14 cellular contexts compared by ENCODE assay signal in genomic region chr3:114649331-114649730, GRCh38.
A peak's percentile ranks its signal among the peaks of the same experiment; 100 is the strongest.
DNase-seq lines count a peak whose midpoint lies in the region; ATAC-seq, FAIRE-seq and TF ChIP-seq lines count a peak whose summit lies in the region.
"Had no signal": no experiment of that assay in that cellular context is flagged by ENCODE, and none has a peak within 500 bp of the region (broad histone marks: within the 10 kb centered on the region; RNA-seq: fewer than 3 reads in every experiment).

No MANE protein-coding gene starts in this region.

- H3K4me3 Mint-ChIP-seq in astrocyte (ENCODE audit: unreplicated experiment) (no peak overlapping the region), endothelial cell (ENCODE audit: unreplicated experiment) (no peak overlapping the region)
- H3K4me3 Mint-ChIP-seq: activated CD4-positive, alpha-beta memory T cell treated with anti-CD3 and anti-CD28 coated beads for 36 hours; CD8-positive, alpha-beta memory T cell; T-cell had no signal

- H3K9me3 Mint-ChIP-seq in astrocyte (ENCODE audit: unreplicated experiment) (no peaks in the 10 kb centered on the region), endothelial cell (ENCODE audit: unreplicated experiment) (no peaks in the 10 kb centered on the region)
- H3K9me3 Mint-ChIP-seq: activated CD4-positive, alpha-beta memory T cell treated with anti-CD3 and anti-CD28 coated beads for 36 hours; CD8-positive, alpha-beta memory T cell had no signal

- H3K4me3 ChIP-seq in astrocyte (ENCODE audit: insufficient read depth, low read depth, low read length) (no peak overlapping the region), left lung (no peak overlapping the region), upper lobe of left lung (no peak overlapping the region), vagina (no peak overlapping the region)

- peak overlapping the region; percentile 55 for H3K27ac ChIP-seq in astrocyte (ENCODE audit: low read depth, low read length)
- H3K27ac ChIP-seq in left lung: no peak overlapping the region
- no peak overlapping the region for H3K27ac ChIP-seq in upper lobe of left lung
- H3K27ac ChIP-seq in vagina: no peak overlapping the region

- ATAC-seq in left lung (peak; percentile 52), upper lobe of left lung (ENCODE audit: low FRiP score in 2 of 2) (no peak)
- ATAC-seq: T-cell had no signal

- H3K27ac Mint-ChIP-seq in astrocyte (ENCODE audit: unreplicated experiment) (peak overlapping the region; percentile 87), endothelial cell (ENCODE audit: unreplicated experiment) (no peak overlapping the region)
- H3K27ac Mint-ChIP-seq: activated CD4-positive, alpha-beta memory T cell treated with anti-CD3 and anti-CD28 coated beads for 36 hours; CD8-positive, alpha-beta memory T cell; T-cell had no signal

- no peaks in the 10 kb centered on the region for H3K36me3 Mint-ChIP-seq in astrocyte (ENCODE audit: low read depth, unreplicated experiment)
- H3K36me3 Mint-ChIP-seq in endothelial cell (ENCODE audit: low read depth, unreplicated experiment): no peaks in the 10 kb centered on the region
- H3K36me3 Mint-ChIP-seq: activated CD4-positive, alpha-beta memory T cell treated with anti-CD3 and anti-CD28 coated beads for 36 hours had no signal

- no peaks in the 10 kb centered on the region for H4K20me1 ChIP-seq in astrocyte (ENCODE audit: insufficient read depth, low read length)

- peak; percentile 7 for DNase-seq in DMS53 treated with DMSO at 0.1 percent for 48 hours (lab: John Stamatoyannopoulos, UW; ENCODE audit: unreplicated experiment)
- DNase-seq in HT-29 (ENCODE audit: low spot score): peak; percentile 25
- peak; percentile 84 for DNase-seq in astrocyte (ENCODE audit: low read depth)
- DNase-seq in left lung: no peak
- DNase-seq in upper lobe of left lung: no peak
- DNase-seq in vagina (ENCODE audit: extremely low spot score in 2 of 2): no peak
- DNase-seq in HUDEP-2 (lab: John Stamatoyannopoulos, UW; ENCODE audit: unreplicated experiment in 76 of 76): no peak
- DNase-seq in endothelial cell (ENCODE audit: low spot score): no peak
- DNase-seq: activated CD4-positive, alpha-beta memory T cell treated with anti-CD3 and anti-CD28 coated beads for 36 hours; activated naive CD4-positive, alpha-beta T cell treated with anti-CD3 and anti-CD28 coated beads, Interleukin-2, amount 50 U/mL, for 16 hours; CD8-positive, alpha-beta memory T cell; NCI-H1436 treated with DMSO at 0.1 percent for 48 hours; NCI-H748 treated with DMSO at 0.1 percent for 48 hours; T-cell had no signal

- TF ChIP-seq CTCF in astrocyte (IDR thresholded peaks at IDR 0.05; ENCODE audit: insufficient read depth, low read depth, low read length): no peak
- TF ChIP-seq CTCF in left lung (IDR thresholded peaks at IDR 0.05): no peak
- no peak for TF ChIP-seq CTCF in upper lobe of left lung (IDR thresholded peaks at IDR 0.05)
- TF ChIP-seq CTCF in vagina (IDR thresholded peaks at IDR 0.05): no peak
- no peak for TF ChIP-seq CTCF in endothelial cell (IDR thresholded peaks at IDR 0.05; ENCODE audit: unreplicated experiment)

- peak overlapping the region; percentile 55 for H3K4me2 ChIP-seq in astrocyte (ENCODE audit: low read length)

- H3K36me3 ChIP-seq in astrocyte (ENCODE audit: insufficient read depth, low read length) (no peaks in the 10 kb centered on the region), left lung (no peaks in the 10 kb centered on the region), upper lobe of left lung (no peaks in the 10 kb centered on the region), vagina (no peaks in the 10 kb centered on the region)

- H3K27me3 Mint-ChIP-seq in astrocyte (ENCODE audit: low read depth, unreplicated experiment) (no peaks in the 10 kb centered on the region), endothelial cell (ENCODE audit: unreplicated experiment) (no peaks in the 10 kb centered on the region)
- H3K27me3 Mint-ChIP-seq: activated CD4-positive, alpha-beta memory T cell treated with anti-CD3 and anti-CD28 coated beads for 36 hours; CD8-positive, alpha-beta memory T cell; T-cell had no signal

- H3K4me1 Mint-ChIP-seq in astrocyte (ENCODE audit: low read depth, unreplicated experiment) (peaks cover 41% of the 10 kb centered on the region), endothelial cell (ENCODE audit: unreplicated experiment) (no peaks in the 10 kb centered on the region)

- FAIRE-seq in astrocyte (lab: Jason Lieb, UNC): peak; percentile 52

- H3K4me1 ChIP-seq in astrocyte (ENCODE audit: insufficient read depth, low read length): peaks cover 28% of the 10 kb centered on the region
- peaks cover 0 to 9% of the 10 kb centered on the region in 2 donors for H3K4me1 ChIP-seq in left lung
- H3K4me1 ChIP-seq in upper lobe of left lung: peaks cover 0 to 7% (median 2%) of the 10 kb centered on the region in 4 donors
- H3K4me1 ChIP-seq in vagina: peaks cover 14% of the 10 kb centered on the region

- no peak overlapping the region for H3K9ac ChIP-seq in astrocyte (ENCODE audit: low read length)

- H3K79me2 ChIP-seq in astrocyte (ENCODE audit: insufficient read depth, low read length): no peaks in the 10 kb centered on the region

- H3K9me3 ChIP-seq in astrocyte (ENCODE audit: insufficient read depth, low read depth, low read length) (no peaks in the 10 kb centered on the region), left lung (no peaks in the 10 kb centered on the region), upper lobe of left lung (no peaks in the 10 kb centered on the region), vagina (no peaks in the 10 kb centered on the region)

- no peaks in the 10 kb centered on the region for H3K27me3 ChIP-seq in astrocyte (ENCODE audit: insufficient read depth, low read length)
- H3K27me3 ChIP-seq in left lung: no peaks in the 10 kb centered on the region
- H3K27me3 ChIP-seq in upper lobe of left lung: no peaks in the 10 kb centered on the region
- H3K27me3 ChIP-seq in vagina: no peaks in the 10 kb centered on the region

- intact Hi-C loops in left lung (cut with DNase I): no loop called here
- intact Hi-C loops in vagina (cut with DNase I): no loop called here

- no peak for TF ChIP-seq EP300 in upper lobe of left lung (IDR thresholded peaks at IDR 0.05)

- H2AFZ ChIP-seq in astrocyte (ENCODE audit: low read depth, low read length): no peak overlapping the region

- no peak for TF ChIP-seq POLR2A in upper lobe of left lung (IDR thresholded peaks at IDR 0.05)
- no peak for TF ChIP-seq POLR2A in vagina (IDR thresholded peaks at IDR 0.05)

Comparison
In these comparisons a context has a peak if more than half of its experiments do, and no peak if none do; other contexts are left out.
1. DNase-seq: peak in DMS53 treated with DMSO at 0.1 percent for 48 hours (single experiment), HT-29 (single experiment) and astrocyte (single experiment); none in left lung (0 of 2), upper lobe of left lung (0 of 2), vagina (0 of 2), HUDEP-2 (0 of 76) and endothelial cell (single experiment).